In genomic region chr1:16784955-16785354, GRCh38 we compare ENCODE assay signal across 1 cellular context. TPM values are rescaled to one million over a fixed set of nuclear protein-coding genes. Genes with fewer than 3 reads are reported as not detected.
"Had no signal": no experiment of that assay in that cellular context is flagged by ENCODE, and none has a peak within 500 bp of the region (broad histone marks: within the 10 kb centered on the region; RNA-seq: fewer than 3 reads in every experiment).

No MANE protein-coding gene starts in this region.

RNA-seq across cellular contexts. Expression of gene RNU1-4, which starts 44.6 kb away (rescaled TPM):
- total RNA-seq: myocyte had no signal
